In the genomic region with DNA sequence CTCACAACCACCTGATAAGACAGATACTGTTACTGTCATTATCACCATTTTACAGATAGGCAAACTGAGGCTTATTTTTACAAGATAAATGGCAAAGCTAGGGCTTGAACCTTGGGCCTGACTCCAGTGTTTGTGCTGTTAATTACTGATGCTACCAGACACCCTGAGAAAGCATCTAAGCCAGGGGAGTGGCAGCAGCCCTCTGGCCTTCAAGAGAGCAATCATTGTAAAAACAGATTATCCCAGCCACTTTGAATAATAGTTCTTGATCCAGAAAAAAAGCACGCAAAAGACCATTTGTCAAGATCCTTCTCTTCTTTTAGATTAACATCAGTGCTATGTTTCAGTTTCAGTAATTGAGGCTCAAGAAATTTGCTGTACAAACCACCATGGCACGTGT, we compare ENCODE assay signal across 20 cellular contexts.
"Had no signal": no experiment of that assay in that cellular context is flagged by ENCODE, and none has a peak within 500 bp of the region (broad histone marks: within the 10 kb centered on the region; RNA-seq: fewer than 3 reads in every experiment).

No MANE protein-coding gene starts in this region.

- H3K36me3 Mint-ChIP-seq: activated naive CD4-positive, alpha-beta T cell treated with anti-CD3 and anti-CD28 coated beads, Interleukin-2, amount 10 ng/mL, durations not matched to agents 7 days and 5 days; activated naive CD8-positive, alpha-beta T cell treated with anti-CD3 and anti-CD28 coated beads for 36 hours; T-cell had no signal

- H3K4me3 ChIP-seq: cardiac muscle cell, SK-N-MC had no signal

- H3K27me3 ChIP-seq: brain microvascular endothelial cell, cardiac muscle cell had no signal

- ATAC-seq: activated T-helper 17 cell treated with anti-CD3 and anti-CD28 coated beads, Interleukin-2, amount 50 U/mL, for 72 hours; Right ventricle myocardium inferior; T-cell had no signal

- H3K4me3 Mint-ChIP-seq: activated CD4-positive, alpha-beta memory T cell treated with anti-CD3 and anti-CD28 coated beads, Interleukin-2, amount 10 ng/mL, durations not matched to agents 7 days and 5 days; activated CD4-positive, alpha-beta T cell treated with anti-CD3 and anti-CD28 coated beads, Interleukin-2, amount 10 ng/mL, durations not matched to agents 7 days and 5 days; activated naive CD4-positive, alpha-beta T cell treated with anti-CD3 and anti-CD28 coated beads, Interleukin-2, amount 10 ng/mL, durations not matched to agents 7 days and 5 days; activated naive CD8-positive, alpha-beta T cell treated with anti-CD3 and anti-CD28 coated beads for 36 hours; activated T-helper 17 cell treated with anti-CD3 and anti-CD28 coated beads, Interleukin-2, amount 50 U/mL, for 72 hours; T-cell had no signal

- H3K27ac ChIP-seq: cardiac muscle cell, KMS-11, SK-N-MC had no signal

- H3K36me3 ChIP-seq: brain microvascular endothelial cell, cardiac muscle cell had no signal

- H3K9me3 Mint-ChIP-seq: activated CD4-positive, alpha-beta memory T cell treated with anti-CD3 and anti-CD28 coated beads, Interleukin-2, amount 10 ng/mL, durations not matched to agents 7 days and 5 days; activated CD4-positive, alpha-beta T cell treated with anti-CD3 and anti-CD28 coated beads, Interleukin-2, amount 10 ng/mL, durations not matched to agents 7 days and 5 days; activated naive CD4-positive, alpha-beta T cell treated with anti-CD3 and anti-CD28 coated beads, Interleukin-2, amount 10 ng/mL, durations not matched to agents 7 days and 5 days; activated naive CD8-positive, alpha-beta T cell treated with anti-CD3 and anti-CD28 coated beads for 36 hours; activated T-helper 17 cell treated with anti-CD3 and anti-CD28 coated beads, Interleukin-2, amount 50 U/mL, for 72 hours; T-cell had no signal

- DNase-seq: activated CD4-positive, alpha-beta memory T cell treated with anti-CD3 and anti-CD28 coated beads, Interleukin-2, amount 10 ng/mL, durations not matched to agents 7 days and 5 days; activated CD4-positive, alpha-beta T cell treated with anti-CD3 and anti-CD28 coated beads, Interleukin-2, amount 10 ng/mL, durations not matched to agents 7 days and 5 days; activated CD4-positive, CD25-positive, alpha-beta regulatory T cell; activated gamma-delta T cell treated with Interleukin-2 at 50 U/mL for 16 hours; activated naive CD4-positive, alpha-beta T cell treated with anti-CD3 and anti-CD28 coated beads, Interleukin-2, amount 10 ng/mL, durations not matched to agents 7 days and 5 days; activated naive CD8-positive, alpha-beta T cell treated with anti-CD3 and anti-CD28 coated beads for 36 hours; activated T-cell treated with anti-CD3 and anti-CD28 coated beads for 4 hours; activated T-cell treated with anti-CD3 and anti-CD28 coated beads, Interleukin-2, amount 50 U/mL, for 48 hours; NCI-H1092; NCI-H1694; NCI-H2029 treated with DMSO at 0.1 percent for 48 hours; NCI-H510A treated with DMSO at 0.1 percent for 48 hours; RPMI8226; T-cell had no signal

- H3K4me1 Mint-ChIP-seq: activated naive CD4-positive, alpha-beta T cell treated with anti-CD3 and anti-CD28 coated beads, Interleukin-2, amount 10 ng/mL, durations not matched to agents 7 days and 5 days; activated naive CD8-positive, alpha-beta T cell treated with anti-CD3 and anti-CD28 coated beads for 36 hours; activated T-helper 17 cell treated with anti-CD3 and anti-CD28 coated beads, Interleukin-2, amount 50 U/mL, for 72 hours; T-cell had no signal

- H3K4me2 ChIP-seq: KMS-11 had no signal

- H3K9ac ChIP-seq: KMS-11 had no signal

- H3K27ac Mint-ChIP-seq: activated CD4-positive, alpha-beta memory T cell treated with anti-CD3 and anti-CD28 coated beads, Interleukin-2, amount 10 ng/mL, durations not matched to agents 7 days and 5 days; activated CD4-positive, alpha-beta T cell treated with anti-CD3 and anti-CD28 coated beads, Interleukin-2, amount 10 ng/mL, durations not matched to agents 7 days and 5 days; activated naive CD4-positive, alpha-beta T cell treated with anti-CD3 and anti-CD28 coated beads, Interleukin-2, amount 10 ng/mL, durations not matched to agents 7 days and 5 days; activated naive CD8-positive, alpha-beta T cell treated with anti-CD3 and anti-CD28 coated beads for 36 hours; activated T-helper 17 cell treated with anti-CD3 and anti-CD28 coated beads, Interleukin-2, amount 50 U/mL, for 72 hours; T-cell had no signal
